ENCODE assay signal across 1 cellular context in genomic region chr7:149279111-149279743, GRCh38.
TF ChIP-seq lines count a peak whose summit lies in the region.

No MANE protein-coding gene starts in this region.

TF ChIP-seq in H1, 55 proteins besides CTCF, POLR2A, EP300 and RAD21:
- no peak for TF ChIP-seq CREB1 (IDR thresholded peaks at IDR 0.05)
- no peak for TF ChIP-seq SIN3A (conservative IDR thresholded peaks at IDR 0.05 in 1 of 2, IDR thresholded peaks at IDR 0.05 in 1 of 2; ENCODE audit: low read depth in 1 of 2, low read length in 2 of 2)
- no peak for TF ChIP-seq KDM1A (IDR thresholded peaks at IDR 0.05; ENCODE audit: borderline replicate concordance, low read length)
- TF ChIP-seq CBX8 (IDR thresholded peaks at IDR 0.05; ENCODE audit: borderline replicate concordance, low read depth, low read length) = no peak
- TF ChIP-seq FOSL1 (IDR thresholded peaks at IDR 0.05; ENCODE audit: insufficient read depth, low read depth, low read length) = no peak
- no peak for TF ChIP-seq PHF8 (conservative IDR thresholded peaks at IDR 0.05; ENCODE audit: low read depth, low read length)
- no peak for TF ChIP-seq KDM4A (IDR thresholded peaks at IDR 0.05; ENCODE audit: low read depth, low read length, severe bottlenecking)
- TF ChIP-seq CBX5 (IDR thresholded peaks at IDR 0.05; ENCODE audit: low read depth, low read length) = no peak
- TF ChIP-seq BACH1 (IDR thresholded peaks at IDR 0.05; ENCODE audit: low read length) = no peak
- TF ChIP-seq TEAD4 (IDR thresholded peaks at IDR 0.05; ENCODE audit: low read depth, low read length) = no peak
- TF ChIP-seq HDAC6 (IDR thresholded peaks at IDR 0.05; ENCODE audit: low read depth, low read length) = no peak
- TF ChIP-seq GTF2F1 (IDR thresholded peaks at IDR 0.05; ENCODE audit: borderline replicate concordance, low read depth, low read length) = no peak
